Comparison of ENCODE assay signal across 12 cellular contexts in genomic region chr3:156552973-156553372, GRCh38. TPM values are rescaled to one million over a fixed set of nuclear protein-coding genes. Genes with fewer than 3 reads are reported as not detected.
DNase-seq lines count a peak whose midpoint lies in the region; ATAC-seq, FAIRE-seq and TF ChIP-seq lines count a peak whose summit lies in the region.
"Had no signal": no experiment of that assay in that cellular context is flagged by ENCODE, and none has a peak within 500 bp of the region (broad histone marks: within the 10 kb centered on the region; RNA-seq: fewer than 3 reads in every experiment).

No MANE protein-coding gene starts in this region.

- peak overlapping the region; percentile 92 for H3K4me3 ChIP-seq in ACC112 (ENCODE audit: low read depth, low read length)
- H3K4me3 ChIP-seq in GM23338: peak overlapping the region; percentile 94
- H3K4me3 ChIP-seq in kidney (ENCODE audit: low read length in 2 of 2): peak overlapping the region; percentile 3 to 97

- H3K27ac ChIP-seq in ACC112 (ENCODE audit: low read depth, low read length): peak overlapping the region; percentile 88
- H3K27ac ChIP-seq in GM23338 (ENCODE audit: low read depth): no peak overlapping the region
- H3K27ac ChIP-seq in kidney (ENCODE audit: low read depth in 2 of 2, low read length in 2 of 2): no peak overlapping the region

- intact Hi-C loops in kidney (cut with DNase I): no loop called here

- no peak for DNase-seq in GM23338 (ENCODE audit: low spot score)
- DNase-seq in kidney: no peak
- no peak for DNase-seq in stimulated activated CD4-positive, alpha-beta T cell treated with anti-CD3 and anti-CD28 coated beads, Interleukin-4, amount 100 ng/mL, for 4 hours
- DNase-seq in NCI-H1048 (lab: John Stamatoyannopoulos, UW): no peak
- no peak for DNase-seq in midbrain (lab: John Stamatoyannopoulos, UW)
- DNase-seq: EL, NCI-H226 had no signal

- H3K27ac Mint-ChIP-seq in GM23338: no peak overlapping the region
- H3K27ac Mint-ChIP-seq in activated naive CD8-positive, alpha-beta T cell: no peak overlapping the region

- peaks cover 8% of the 10 kb centered on the region; the same call in 2 of the 3 replicates for H3K4me1 Mint-ChIP-seq in GM23338
- H3K4me1 Mint-ChIP-seq in activated naive CD8-positive, alpha-beta T cell (ENCODE audit: low read depth): peaks cover 49% of the 10 kb centered on the region

- H3K27me3 ChIP-seq in ACC112 (ENCODE audit: insufficient read depth, low read length): no peaks in the 10 kb centered on the region
- H3K27me3 ChIP-seq in GM23338 (ENCODE audit: insufficient read depth): no peaks in the 10 kb centered on the region

- no peak for ATAC-seq in GM23338
- ATAC-seq in GM18867 (IDR thresholded peaks at IDR 0.05; ENCODE audit: unreplicated experiment): no peak
- ATAC-seq: activated CD4-positive, CD25-positive, alpha-beta regulatory T cell treated with anti-CD3 and anti-CD28 coated beads, Interleukin-2, amount 50 U/mL, for 24 hours had no signal

- no peaks in the 10 kb centered on the region for H3K9me3 ChIP-seq in kidney (ENCODE audit: control insufficient read depth in 1 of 2, low read length in 2 of 2)

- H3K79me2 ChIP-seq in ACC112 (ENCODE audit: control insufficient read depth, insufficient read depth, low read length, unreplicated experiment) (peaks cover 73% of the 10 kb centered on the region), GM23338 (replicated peaks; ENCODE audit: insufficient read depth) (peaks cover 69% of the 10 kb centered on the region)

- TF ChIP-seq CTCF in GM23338 (conservative IDR thresholded peaks at IDR 0.05; ENCODE audit: low read depth in 2 of 2): no peak
- TF ChIP-seq CTCF in kidney (IDR thresholded peaks at IDR 0.05; ENCODE audit: borderline replicate concordance, extremely low read depth, insufficient read depth): no peak

- H3K4me1 ChIP-seq in ACC112 (ENCODE audit: control insufficient read depth, insufficient read depth, low read length, unreplicated experiment) (peaks cover 48% of the 10 kb centered on the region), GM23338 (ENCODE audit: insufficient read depth) (peaks cover 6% of the 10 kb centered on the region), kidney (ENCODE audit: control insufficient read depth in 1 of 2, insufficient read depth in 1 of 2, low read depth in 1 of 2, low read length in 2 of 2) (peaks cover 0 to 3% of the 10 kb centered on the region in 2 donors)

- H3K9me3 Mint-ChIP-seq in GM23338: no peaks in the 10 kb centered on the region
- no peaks in the 10 kb centered on the region for H3K9me3 Mint-ChIP-seq in activated naive CD8-positive, alpha-beta T cell (ENCODE audit: low read depth)

- H3K36me3 ChIP-seq in ACC112 (ENCODE audit: insufficient read depth, low read length): peaks cover 54% of the 10 kb centered on the region
- H3K36me3 ChIP-seq in GM23338 (ENCODE audit: insufficient read depth): peaks cover 33% of the 10 kb centered on the region; the same call in 1 of the 2 replicates
- peaks cover 9 to 24% of the 10 kb centered on the region in 2 donors for H3K36me3 ChIP-seq in kidney (ENCODE audit: control insufficient read depth in 1 of 2, insufficient read depth in 2 of 2, low read length in 2 of 2)

- H4K20me1 ChIP-seq in GM23338 (replicated peaks; ENCODE audit: insufficient read depth): peaks cover 23% of the 10 kb centered on the region

- no peaks in the 10 kb centered on the region for H3K9me2 ChIP-seq in GM23338 (ENCODE audit: insufficient read depth)

- no peak overlapping the region for H3K9ac ChIP-seq in kidney (ENCODE audit: low read length in 2 of 2)

- H3K4me2 ChIP-seq in GM23338: peak overlapping the region; percentile 98

- H3K36me3 Mint-ChIP-seq in GM23338 (ENCODE audit: low read depth): peaks cover 47% of the 10 kb centered on the region
- H3K36me3 Mint-ChIP-seq in activated naive CD8-positive, alpha-beta T cell: peaks cover 18% of the 10 kb centered on the region

- peak overlapping the region; percentile 91 for H3K4me3 Mint-ChIP-seq in GM23338
- H3K4me3 Mint-ChIP-seq in activated naive CD8-positive, alpha-beta T cell: peak overlapping the region; percentile 93

- H3F3A ChIP-seq in GM23338 (replicated peaks; ENCODE audit: low read depth): no peaks in the 10 kb centered on the region

- FAIRE-seq in kidney (lab: Jason Lieb, UNC): no peak
- FAIRE-seq: endometrium had no signal

- peaks cover 8% of the 10 kb centered on the region for H3K27me3 Mint-ChIP-seq in GM23338 (ENCODE audit: insufficient read depth, low read depth, poor library complexity)
- no peaks in the 10 kb centered on the region for H3K27me3 Mint-ChIP-seq in activated naive CD8-positive, alpha-beta T cell

- H2AFZ ChIP-seq in ACC112 (ENCODE audit: low read length, unreplicated experiment): no peak overlapping the region
- H2AFZ ChIP-seq in GM23338: no peak overlapping the region

TF ChIP-seq in GM23338, 12 proteins besides CTCF, POLR2A, EP300 and RAD21:
- TF ChIP-seq POLR2AphosphoS5 (IDR thresholded peaks at IDR 0.05; ENCODE audit: low read depth): no peak
- TF ChIP-seq ETS1 (IDR thresholded peaks at IDR 0.05): no peak

RNA-seq across cellular contexts. Expression of gene SSR3, which starts 1.9 kb away (rescaled TPM):
- total RNA-seq in GM23338 (2014; rRNA removed; shearing (Covaris generic)): 143 and 156 TPM in 2 replicates
- 161 and 173 TPM in 2 replicates for polyA plus RNA-seq in GM23338 (2016; fragmentation: Nextera tagmentation; extraction: Ambion mirVana)
- total RNA-seq in kidney: 132 TPM
- polyA plus RNA-seq in kidney (ENCODE audit: insufficient read depth, low read depth, low replicate concordance): 150 TPM
